Comparison of ENCODE assay signal across 23 cellular contexts in genomic region chrX:13147758-13148157, GRCh38.
"Had no signal": no experiment of that assay in that cellular context is flagged by ENCODE, and none has a peak within 500 bp of the region (broad histone marks: within the 10 kb centered on the region; RNA-seq: fewer than 3 reads in every experiment).

No MANE protein-coding gene starts in this region.

- H3K27ac Mint-ChIP-seq: activated CD8-positive, alpha-beta T cell treated with anti-CD3 and anti-CD28 coated beads for 36 hours; activated naive CD4-positive, alpha-beta T cell treated with anti-CD3 and anti-CD28 coated beads, Interleukin-2, amount 10 ng/mL, durations not matched to agents 7 days and 5 days; activated naive CD8-positive, alpha-beta T cell treated with anti-CD3 and anti-CD28 coated beads, Interleukin-2, amount 10 ng/mL, durations not matched to agents 7 days and 5 days; activated T-cell treated with anti-CD3 and anti-CD28 coated beads, Interleukin-2, amount 50 U/mL, for 72 hours; activated T-helper 2 cell treated with anti-CD3 and anti-CD28 coated beads, Interferon-gamma antibody, Interleukin-2, Interleukin-4, amounts not matched to agents 10 μg/mL and 5 μg/mL and 100 μg/mL, durations not matched to agents 14 hours and 24 hours and 36 hours had no signal

- H3K27ac ChIP-seq: adrenal gland, body of pancreas had no signal

- ATAC-seq: activated CD4-positive, CD25-positive, alpha-beta regulatory T cell treated with anti-CD3 and anti-CD28 coated beads, Interleukin-2, amount 50 U/mL, for 24 hours; activated CD8-positive, alpha-beta T cell treated with anti-CD3 and anti-CD28 coated beads for 36 hours; activated T-cell treated with anti-CD3 and anti-CD28 coated beads, Interleukin-2, amount 50 U/mL, for 72 hours; body of pancreas had no signal

- H3K27me3 Mint-ChIP-seq: activated CD8-positive, alpha-beta T cell treated with anti-CD3 and anti-CD28 coated beads for 36 hours; activated naive CD4-positive, alpha-beta T cell treated with anti-CD3 and anti-CD28 coated beads, Interleukin-2, amount 10 ng/mL, durations not matched to agents 7 days and 5 days; activated naive CD8-positive, alpha-beta T cell treated with anti-CD3 and anti-CD28 coated beads, Interleukin-2, amount 10 ng/mL, durations not matched to agents 7 days and 5 days had no signal

- H3K36me3 ChIP-seq: adrenal gland had no signal

- H3K9me3 ChIP-seq: adrenal gland, body of pancreas had no signal

- H3K4me3 Mint-ChIP-seq: activated CD8-positive, alpha-beta T cell treated with anti-CD3 and anti-CD28 coated beads for 36 hours; activated naive CD4-positive, alpha-beta T cell treated with anti-CD3 and anti-CD28 coated beads, Interleukin-2, amount 10 ng/mL, durations not matched to agents 7 days and 5 days; activated naive CD8-positive, alpha-beta T cell treated with anti-CD3 and anti-CD28 coated beads, Interleukin-2, amount 10 ng/mL, durations not matched to agents 7 days and 5 days; activated T-cell treated with anti-CD3 and anti-CD28 coated beads, Interleukin-2, amount 50 U/mL, for 72 hours had no signal

- FAIRE-seq: bronchial epithelial cell had no signal

- H3K27me3 ChIP-seq: adrenal gland, body of pancreas had no signal

- H3K4me1 ChIP-seq: adrenal gland, body of pancreas had no signal

- H3K4me3 ChIP-seq: adrenal gland, body of pancreas had no signal

- DNase-seq: activated CD4-positive, alpha-beta T cell treated with anti-CD3 and anti-CD28 coated beads for 4 hours; activated CD8-positive, alpha-beta memory T cell treated with anti-CD3 and anti-CD28 coated beads, Interleukin-2, amount 50 U/mL, for 4 hours; activated CD8-positive, alpha-beta T cell treated with anti-CD3 and anti-CD28 coated beads for 36 hours; activated gamma-delta T cell treated with Interleukin-2 at 50 U/mL for 16 hours; activated naive CD4-positive, alpha-beta T cell treated with anti-CD3 and anti-CD28 coated beads, Interleukin-2, amount 10 ng/mL, durations not matched to agents 7 days and 5 days; activated naive CD8-positive, alpha-beta T cell treated with anti-CD3 and anti-CD28 coated beads, Interleukin-2, amount 10 ng/mL, durations not matched to agents 7 days and 5 days; activated T-cell treated with anti-CD3 and anti-CD28 coated beads, Interleukin-2, amount 50 U/mL, for 72 hours; adrenal gland; aorta; body of pancreas; Kasumi-1; KBM-7; NCI-H1092; NCI-H1417; NCI-H1930; NCI-H2171 treated with DMSO at 0.1 percent for 48 hours; NCI-H226; NCI-H526 treated with DMSO at 0.1 percent for 48 hours; NCI-H82; SIG-M5 had no signal
